ENCODE assay signal across 8 cellular contexts in the genomic region with DNA sequence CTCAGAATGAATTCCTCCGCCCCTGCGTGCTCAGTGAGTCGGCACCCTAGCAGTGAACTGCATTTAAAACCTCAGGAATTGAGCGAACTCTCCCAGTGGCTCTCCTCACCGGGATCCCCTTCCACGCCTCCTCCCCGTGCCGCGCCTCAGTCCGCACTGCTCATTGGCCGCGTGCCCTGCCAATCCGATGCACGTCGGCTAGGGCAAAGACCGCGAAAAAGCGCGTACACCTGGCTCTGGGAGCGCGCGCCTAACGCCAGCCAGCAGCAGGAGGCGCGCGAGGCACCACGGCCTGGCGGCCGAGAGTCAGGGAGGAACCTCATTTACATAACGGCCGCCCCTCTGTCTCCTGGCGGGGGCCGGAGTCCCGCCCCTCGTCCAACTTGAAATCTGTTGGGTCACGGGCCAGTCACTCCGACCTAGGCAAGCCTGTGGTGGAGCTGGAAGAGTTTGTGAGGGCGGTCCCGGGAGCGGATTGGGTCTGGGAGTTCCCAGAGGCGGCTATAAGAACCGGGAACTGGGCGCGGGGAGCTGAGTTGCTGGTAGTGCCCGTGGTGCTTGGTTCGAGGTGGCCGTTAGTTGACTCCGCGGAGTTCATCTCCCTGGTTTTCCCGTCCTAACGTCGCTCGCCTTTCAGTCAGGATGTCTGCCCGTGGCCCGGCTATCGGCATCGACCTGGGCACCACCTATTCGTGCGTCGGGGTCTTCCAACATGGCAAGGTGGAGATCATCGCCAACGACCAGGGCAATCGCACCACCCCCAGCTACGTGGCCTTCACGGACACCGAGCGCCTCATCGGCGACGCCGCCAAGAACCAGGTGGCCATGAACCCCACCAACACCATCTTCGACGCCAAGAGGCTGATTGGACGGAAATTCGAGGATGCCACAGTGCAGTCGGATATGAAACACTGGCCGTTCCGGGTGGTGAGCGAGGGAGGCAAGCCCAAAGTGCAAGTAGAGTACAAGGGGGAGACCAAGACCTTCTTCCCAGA. TPM values are rescaled to one million over a fixed set of nuclear protein-coding genes. Genes with fewer than 3 reads are reported as not detected.
A peak's percentile ranks its signal among the peaks of the same experiment; 100 is the strongest.
DNase-seq lines count a peak whose midpoint lies in the region; ATAC-seq and TF ChIP-seq lines count a peak whose summit lies in the region.

A gene (plus strand): TSS at position 534 of the 995 bp plus-strand sequence. CDS start 109 bp downstream, at position 643.

- no peaks in the 10 kb centered on the region for H3K79me2 ChIP-seq in neural cell (replicated peaks; ENCODE audit: insufficient read depth, low read length)

- H3K36me3 ChIP-seq in IMR-90 (ENCODE audit: control insufficient read depth, insufficient read depth, low read length) (no peaks in the 10 kb centered on the region), RWPE2 (ENCODE audit: low read depth) (no peaks in the 10 kb centered on the region), neural cell (ENCODE audit: insufficient read depth, low read length) (no peaks in the 10 kb centered on the region), stomach (no peaks in the 10 kb centered on the region)

- intact Hi-C loops in IMR-90 (cut with micrococcal nuclease) (loop anchor here (1.0 to 5.0 kb wide), 5 partner anchors 72 to 222 kb away; no protein-coding TSS in a partner anchor), stomach (cut with DNase I; ENCODE audit: low total_unique reads) (no loop called here)

- H4K5ac ChIP-seq in IMR-90 (ENCODE audit: low read depth, low read length): peak within 1 kb of the TSS; percentile 19

- H3K9me3 ChIP-seq in IMR-90 (ENCODE audit: control insufficient read depth, insufficient read depth, low read length): peaks cover 11% of the 10 kb centered on the region
- no peaks in the 10 kb centered on the region for H3K9me3 ChIP-seq in RWPE2 (ENCODE audit: severe bottlenecking)
- peaks cover 15% of the 10 kb centered on the region for H3K9me3 ChIP-seq in neural cell (ENCODE audit: low read length)
- H3K9me3 ChIP-seq in stomach: peaks cover 0 to 9% (median 4%) of the 10 kb centered on the region in 4 donors

- dilution Hi-C loops in IMR-90 (cut with HindIII; ENCODE audit: low sequenced_read_pairs, unreplicated experiment): no loop called here

- H2BK15ac ChIP-seq in IMR-90 (ENCODE audit: low read depth, low read length): peak within 1 kb of the TSS; percentile 60; the same call in 2 of the 3 replicates

- peak within 1 kb of the TSS; percentile 71 for H3K14ac ChIP-seq in IMR-90 (replicated peaks; ENCODE audit: low read depth, low read length)

- H2AK9ac ChIP-seq in IMR-90 (replicated peaks; ENCODE audit: low read depth, low read length, poor library complexity): peak within 1 kb of the TSS; percentile 71

- ATAC-seq in GM21526 (IDR thresholded peaks at IDR 0.05; ENCODE audit: low FRiP score, unreplicated experiment): peak; percentile 91
- peak; percentile 95 for ATAC-seq in IMR-90 (ENCODE audit: low read depth)
- peak; percentile 96 for ATAC-seq in RWPE2 (ENCODE audit: low read depth)

- H3K27me3 ChIP-seq in IMR-90 (ENCODE audit: control insufficient read depth, insufficient read depth, low read length) (no peaks in the 10 kb centered on the region), RWPE2 (ENCODE audit: insufficient read depth, poor library complexity, severe bottlenecking) (no peaks in the 10 kb centered on the region), neural cell (ENCODE audit: insufficient read depth, low read depth, low read length) (peaks cover 12% of the 10 kb centered on the region), stomach (peaks cover 0 to 19% (median 13%) of the 10 kb centered on the region in 3 donors)

- H4K20me1 ChIP-seq in IMR-90 (ENCODE audit: insufficient read depth, low read length): no peaks in the 10 kb centered on the region; the same call in none of the 2 replicates
- H4K20me1 ChIP-seq in neural cell (ENCODE audit: insufficient read depth): no peaks in the 10 kb centered on the region

- H3F3A ChIP-seq in neural cell (ENCODE audit: insufficient read depth, low read length, poor library complexity, severe bottlenecking): no peaks in the 10 kb centered on the region

- H3K23ac ChIP-seq in IMR-90 (ENCODE audit: low read depth, low read length): peak within 1 kb of the TSS; percentile 67; the same call in 1 of the 2 replicates

- TF ChIP-seq EP300 in neural cell (conservative IDR thresholded peaks at IDR 0.05; ENCODE audit: poor library complexity, severe bottlenecking): no peak
- no peak for TF ChIP-seq EP300 in stomach (IDR thresholded peaks at IDR 0.05)

- peak within 1 kb of the TSS; percentile 70 for H3K4me2 ChIP-seq in IMR-90 (ENCODE audit: low read depth, low read length)
- H3K4me2 ChIP-seq in neural cell (ENCODE audit: low read length): no peak within 1 kb of the TSS

- H2BK120ac ChIP-seq in IMR-90 (ENCODE audit: low read depth, low read length): peak within 1 kb of the TSS; percentile 86

- H3K9me1 ChIP-seq in IMR-90 (ENCODE audit: insufficient read depth, low read length): peaks cover 12% of the 10 kb centered on the region; the same call in 1 of the 2 replicates

- H2AFZ ChIP-seq in IMR-90 (replicated peaks; ENCODE audit: low read length, poor library complexity) (peak within 1 kb of the TSS; percentile 94), neural cell (ENCODE audit: low read depth, low read length) (no peak within 1 kb of the TSS)

- BruUV-seq in IMR-90 (replicated peaks; lab: Mats Ljungman, UMichigan): no TSS peak

- H3K27ac ChIP-seq in IMR-90 (ENCODE audit: insufficient read depth, low read length) (peak within 1 kb of the TSS; percentile 40), RWPE2 (ENCODE audit: poor library complexity, severe bottlenecking) (peak within 1 kb of the TSS; percentile 77), neural cell (ENCODE audit: low read length) (no peak within 1 kb of the TSS), stomach (peak within 1 kb of the TSS; percentile 88 to 93 (median 91))

- POLR2A ChIA-PET in IMR-90 (lab: Charles Lee; ENCODE audit: unreplicated experiment): interaction anchor here (0.6 to 1.2 kb wide), 4 partner anchors 31 to 158 kb away, joined by 3 to 14 read pairs (median 4); no protein-coding TSS in a partner anchor

- in situ Hi-C loops in IMR-90 (cut with MboI; ENCODE audit: low sequenced_read_pairs): loop anchor here (5.0 to 25.0 kb wide), 2 partner anchors 92 to 372 kb away; a partner anchor contains a TSS

- H4K91ac ChIP-seq in IMR-90 (ENCODE audit: insufficient read depth, low read depth, low read length): peak within 1 kb of the TSS; percentile 17

- TF ChIP-seq CTCF in IMR-90 (conservative IDR thresholded peaks at IDR 0.05; ENCODE audit: low read depth, low read length) (peak; percentile 97), RWPE2 (IDR thresholded peaks at IDR 0.05; ENCODE audit: poor library complexity, severe bottlenecking) (peak; percentile 99), foreskin fibroblast (IDR thresholded peaks at IDR 0.05; ENCODE audit: low read depth, low read length) (peak; percentile 88), neural cell (IDR thresholded peaks at IDR 0.05; ENCODE audit: poor library complexity, severe bottlenecking) (peak; percentile 40), stomach (IDR thresholded peaks at IDR 0.05) (peak in 5 of 7 experiments; percentile 74 to 91 (median 77))

- H2BK5ac ChIP-seq in IMR-90 (ENCODE audit: low read depth, low read length, poor library complexity, severe bottlenecking): peak within 1 kb of the TSS; percentile 44

- WGBS in IMR-90 (ENCODE audit: extremely low coverage in 2 of 2, insufficient read length in 1 of 2), 2 experiments: 5% methylated on average over 35 of the region's 79 CpGs; no CpG with 5 or more reads in 1 of the 2 experiments
- WGBS in stomach, 5 donors: 7 to 20% (median 9%) methylated on average over 42 to 79 of the region's 79 CpGs

- no peak within 1 kb of the TSS for H2BK20ac ChIP-seq in IMR-90 (ENCODE audit: low read depth, low read length)

- H3K79me1 ChIP-seq in IMR-90 (ENCODE audit: low read depth in 1 of 2, low read length in 2 of 2): peaks cover 15 to 27% of the 10 kb centered on the region in 2 experiments; a peak in 3 of 4 replicates

- peak within 1 kb of the TSS; percentile 86 for H3K4ac ChIP-seq in IMR-90 (ENCODE audit: low read depth, low read length)

- no peaks in the 10 kb centered on the region for H3K9me2 ChIP-seq in neural cell (ENCODE audit: insufficient read depth, low read length)

- H3K18ac ChIP-seq in IMR-90 (ENCODE audit: low read depth, low read length): peak within 1 kb of the TSS; percentile 3; the same call in 1 of the 2 replicates

- CTCF ChIA-PET in IMR-90 (lab: Yijun Ruan, JAX): interaction anchor here (0.5 to 1.8 kb wide), 9 partner anchors 16 to 272 kb away, joined by 3 to 13 read pairs (median 5); no protein-coding TSS in a partner anchor

- H3K9ac ChIP-seq in IMR-90 (ENCODE audit: low read depth, low read length): peak within 1 kb of the TSS; percentile 15; the same call in 1 of the 2 replicates
- no peak within 1 kb of the TSS for H3K9ac ChIP-seq in neural cell (ENCODE audit: low read length)

- peak within 1 kb of the TSS; percentile 94 for H2AK5ac ChIP-seq in IMR-90 (ENCODE audit: low read depth, low read length)

- TF ChIP-seq POLR2A in IMR-90 (IDR thresholded peaks at IDR 0.05; ENCODE audit: low read depth, low read length) (peak; percentile 98), stomach (IDR thresholded peaks at IDR 0.05) (peak in 2 of 4 donors; percentile 87 to 93)

- DNase-seq in D341Med (ENCODE audit: low spot score) (peak; percentile 93), IMR-90 (peak; percentile 99), RWPE2 (ENCODE audit: low spot score) (peak; percentile 100), activated gamma-delta T cell treated with Interleukin-2 at 50 U/mL for 16 hours (peak; percentile 92), foreskin fibroblast (peak; percentile 100), stomach (peak; percentile 99)

- peak; percentile 78 for TF ChIP-seq RAD21 in IMR-90 (IDR thresholded peaks at IDR 0.05; ENCODE audit: low read length)
- TF ChIP-seq RAD21 in neural cell (conservative IDR thresholded peaks at IDR 0.05): no peak

- H4K8ac ChIP-seq in IMR-90 (ENCODE audit: low read depth in 2 of 2, low read length in 2 of 2): peak within 1 kb of the TSS; percentile 51 to 89

- H3K56ac ChIP-seq in IMR-90 (ENCODE audit: extremely low read depth, insufficient read depth, low read length): 0 out of 2 replicates have a peak within 1 kb of the TSS, but pooled peaks have one; percentile 78

- H3K4me1 ChIP-seq in IMR-90 (ENCODE audit: control insufficient read depth, insufficient read depth, low read length) (no peaks in the 10 kb centered on the region; the same call in 1 of the 2 replicates), RWPE2 (ENCODE audit: insufficient read depth, poor library complexity, severe bottlenecking) (no peaks in the 10 kb centered on the region), stomach (peaks cover 3 to 55% (median 36%) of the 10 kb centered on the region in 4 donors)

- H3K4me3 ChIP-seq in IMR-90 (ENCODE audit: insufficient read depth, low read depth, low read length) (peak within 1 kb of the TSS; percentile 67), RWPE2 (ENCODE audit: severe bottlenecking) (peak within 1 kb of the TSS; percentile 36), foreskin fibroblast (ENCODE audit: low read depth in 1 of 2, low read length in 2 of 2) (peak within 1 kb of the TSS; percentile 62 to 75), neural cell (ENCODE audit: low read length) (peak within 1 kb of the TSS; percentile 54), stomach (peak within 1 kb of the TSS; percentile 57 to 70 (median 67))

RNA-seq across cellular contexts. Expression of the gene that starts here (rescaled TPM):
- 18.9 and 19.7 TPM in 2 replicates for total RNA-seq in IMR-90 (2012; rRNA removed)
- 18.4 and 20.0 TPM in 2 replicates for polyA plus RNA-seq in IMR-90 (2012; rRNA removed)
- polyA plus RNA-seq in IMR-90 (2012; cell fraction: cytosol; rRNA removed): 7.7 and 22.7 TPM in 2 replicates
- 11.5 and 11.7 TPM in 2 replicates for polyA plus RNA-seq in IMR-90 (2012; cell fraction: nucleus; rRNA removed; ENCODE audit: low replicate concordance)
- polyA plus RNA-seq in neural cell: 0.25 TPM in 1 of 2 replicates, not detected in the other
- polyA minus RNA-seq in neural cell: not detected in 2 replicates
- 10 to 100 TPM in 4 of 5 donors, under 1 TPM in 1; under 0.01 to 29.3 (median 16.9) TPM for total RNA-seq in stomach
- polyA plus RNA-seq in stomach: 10 to 100 TPM in 1 of 3 donors, 1 to 10 TPM in 2; 3.5 to 27.5 (median 5.6) TPM

Comparison
In these comparisons a context has a peak if more than half of its experiments do, and no peak if none do; other contexts are left out.
1. CTCF ChIP-seq: peak in every context shown above with its lines; median percentile 99 in RWPE2; 97 in IMR-90; 88 in foreskin fibroblast; 77 in stomach; 40 in neural cell.